In the genomic region with DNA sequence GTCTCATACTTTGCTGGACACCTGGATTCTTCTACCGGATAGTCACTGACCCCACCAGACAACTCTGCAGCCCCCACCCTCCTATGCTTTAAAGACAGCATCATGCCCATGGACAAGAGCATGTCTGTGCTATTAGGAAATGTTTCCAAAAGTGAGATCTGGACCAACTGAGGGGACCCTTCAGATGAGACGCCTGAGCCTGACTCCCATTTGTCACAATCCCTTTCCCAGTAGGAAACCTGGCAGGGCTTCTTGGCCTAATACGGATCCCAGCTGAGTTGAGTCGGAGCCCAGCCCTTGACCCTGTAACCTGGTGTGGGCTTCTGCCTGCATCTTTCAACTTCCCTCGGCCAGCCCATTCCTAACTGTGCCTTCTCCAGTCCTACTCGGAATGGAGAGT, we compare ENCODE assay signal across 21 cellular contexts.
DNase-seq lines count a peak whose midpoint lies in the region; ATAC-seq, FAIRE-seq and TF ChIP-seq lines count a peak whose summit lies in the region.
"Had no signal": no experiment of that assay in that cellular context is flagged by ENCODE, and none has a peak within 500 bp of the region (broad histone marks: within the 10 kb centered on the region; RNA-seq: fewer than 3 reads in every experiment).

No MANE protein-coding gene starts in this region.

- H3K4ac ChIP-seq in neuronal stem cell (ENCODE audit: low read length) = no peak overlapping the region

- FAIRE-seq in GM12891 (lab: Jason Lieb, UNC) = no peak
- FAIRE-seq: A549, D721Med, G401.6, GM12892, GM18507 had no signal

- H3K23ac ChIP-seq in neuronal stem cell (ENCODE audit: low read depth, low read length, poor library complexity) = no peak overlapping the region

- H3K79me1 ChIP-seq in neuronal stem cell (ENCODE audit: low read depth, low read length) = no peaks in the 10 kb centered on the region

- no peak overlapping the region for H4K91ac ChIP-seq in neuronal stem cell (ENCODE audit: low read depth, low read length, poor library complexity)

- H2AK5ac ChIP-seq in neuronal stem cell (ENCODE audit: low read depth, low read length) = no peak overlapping the region

- H2AFZ ChIP-seq in neuronal stem cell (ENCODE audit: low read length) = peak overlapping the region; percentile 13

- intact Hi-C loops in Right ventricle myocardium inferior (cut with DNase I) = no loop called here

- H3K27ac ChIP-seq in right atrium auricular region (no peak overlapping the region), neuronal stem cell (replicated peaks; ENCODE audit: low read length) (no peak overlapping the region), thoracic aorta (no peak overlapping the region)
- H3K27ac ChIP-seq: 22Rv1; A549; BLaER1 treated with 17β-estradiol and CSF1 and Interleukin-3, amounts not matched to agents 10 nM and 100 nM; C4-2B had no signal

- no peak overlapping the region for H2BK12ac ChIP-seq in neuronal stem cell (ENCODE audit: low read length)

- H3K4me3 ChIP-seq in right atrium auricular region = no peak overlapping the region
- no peak overlapping the region for H3K4me3 ChIP-seq in neuronal stem cell (ENCODE audit: low read length in 2 of 2)
- H3K4me3 ChIP-seq in thoracic aorta = no peak overlapping the region
- H3K4me3 ChIP-seq: A549; BLaER1 treated with 17β-estradiol and CSF1 and Interleukin-3, amounts not matched to agents 10 nM and 100 nM had no signal

- H3K4me2 ChIP-seq in neuronal stem cell (ENCODE audit: insufficient read depth, low read length, poor library complexity, severe bottlenecking) = no peak overlapping the region
- H3K4me2 ChIP-seq: A549 had no signal

- no peaks in the 10 kb centered on the region for H3K9me3 ChIP-seq in right atrium auricular region
- peaks cover 0 to 3% of the 10 kb centered on the region in 2 donors for H3K9me3 ChIP-seq in neuronal stem cell (replicated peaks in 1 of 2; ENCODE audit: control insufficient read depth in 2 of 2, insufficient read depth in 1 of 2, low read depth in 1 of 2, low read length in 2 of 2)
- no peaks in the 10 kb centered on the region for H3K9me3 ChIP-seq in thoracic aorta
- H3K9me3 ChIP-seq: A549, Caco-2 had no signal

- H3K27me3 ChIP-seq in right atrium auricular region (no peaks in the 10 kb centered on the region), neuronal stem cell (ENCODE audit: control insufficient read depth in 3 of 3, insufficient read depth in 3 of 3, low read depth in 1 of 3, low read length in 3 of 3) (no peaks in the 10 kb centered on the region), thoracic aorta (replicated peaks; ENCODE audit: insufficient read depth) (no peaks in the 10 kb centered on the region)
- H3K27me3 ChIP-seq: BLaER1 treated with 17β-estradiol and CSF1 and Interleukin-3, amounts not matched to agents 10 nM and 100 nM had no signal

- no peaks in the 10 kb centered on the region for H3K36me3 ChIP-seq in right atrium auricular region
- no peaks in the 10 kb centered on the region for H3K36me3 ChIP-seq in neuronal stem cell (replicated peaks in 1 of 2; ENCODE audit: control insufficient read depth in 2 of 2, insufficient read depth in 2 of 2, low read length in 2 of 2)
- H3K36me3 ChIP-seq in thoracic aorta = no peaks in the 10 kb centered on the region
- H3K36me3 ChIP-seq: BLaER1 treated with 17β-estradiol and CSF1 and Interleukin-3, amounts not matched to agents 10 nM and 100 nM had no signal

- no peak overlapping the region for H3K18ac ChIP-seq in neuronal stem cell (ENCODE audit: low read length)

- TF ChIP-seq POLR2A in GM12891 (IDR thresholded peaks at IDR 0.05; ENCODE audit: low read depth, low read length) = no peak

- no peak overlapping the region for H2BK5ac ChIP-seq in neuronal stem cell (ENCODE audit: low read length)

- DNase-seq in right atrium auricular region (ENCODE audit: low spot score) (peak; percentile 28), Right ventricle myocardium inferior (ENCODE audit: missing footprints) (no peak), neuronal stem cell (ENCODE audit: low spot score) (no peak), thoracic aorta (ENCODE audit: low spot score) (no peak), GM12891 (ENCODE audit: insufficient read length, low spot score) (no peak)
- DNase-seq: AML-193; Caco-2; Calu3; CD4-positive, alpha-beta T cell; CD8-positive, alpha-beta T cell; DMS79 treated with DMSO at 0.1 percent for 48 hours; GF-D8 had no signal

- H3K14ac ChIP-seq in neuronal stem cell (ENCODE audit: low read length) = no peak overlapping the region

- H3K9ac ChIP-seq in neuronal stem cell (ENCODE audit: low read depth, low read length, poor library complexity) = no peak overlapping the region
- H3K9ac ChIP-seq: BLaER1 treated with 17β-estradiol and CSF1 and Interleukin-3, amounts not matched to agents 10 nM and 100 nM had no signal

- no peak for ATAC-seq in Right ventricle myocardium inferior
- peak; percentile 28 for ATAC-seq in thoracic aorta (ENCODE audit: insufficient number of reproducible peaks, low FRiP score, low read depth)
- no peak for ATAC-seq in HG02759 (IDR thresholded peaks at IDR 0.05; ENCODE audit: unreplicated experiment)
- ATAC-seq: A549; CD8-positive, alpha-beta T cell had no signal

- no CpG with 5 or more reads among the region's 6 CpGs for WGBS in neuronal stem cell (ENCODE audit: extremely low coverage in 2 of 2, insufficient read length in 2 of 2, insufficient replicate concordance in 1 of 2), 2 donors

- no peaks in the 10 kb centered on the region for H3K4me1 ChIP-seq in right atrium auricular region
- H3K4me1 ChIP-seq in neuronal stem cell (ENCODE audit: control insufficient read depth in 2 of 2, insufficient read depth in 1 of 2, low read depth in 1 of 2, low read length in 2 of 2) = peaks cover 0 to 6% of the 10 kb centered on the region in 2 donors
- H3K4me1 ChIP-seq in thoracic aorta (ENCODE audit: control insufficient read depth in 1 of 2, low read depth in 2 of 2) = no peaks in the 10 kb centered on the region
- H3K4me1 ChIP-seq: A549, Caco-2 had no signal

- H4K8ac ChIP-seq in neuronal stem cell (ENCODE audit: low read depth, low read length) = no peak overlapping the region

- TF ChIP-seq CTCF in right atrium auricular region (IDR thresholded peaks at IDR 0.05) = no peak
- no peak for TF ChIP-seq CTCF in thoracic aorta (IDR thresholded peaks at IDR 0.05)

- H2BK120ac ChIP-seq in neuronal stem cell (ENCODE audit: low read depth, low read length) = no peak overlapping the region

- H2BK15ac ChIP-seq in neuronal stem cell (ENCODE audit: low read length) = no peak overlapping the region

TF ChIP-seq in GM12891, 5 proteins besides CTCF, POLR2A, EP300 and RAD21:
- TF ChIP-seq POLR2AphosphoS5 (IDR thresholded peaks at IDR 0.05; ENCODE audit: low read depth, low read length) (no peak), TAF1 (IDR thresholded peaks at IDR 0.05; ENCODE audit: low read depth, low read length) (no peak), PAX5 (IDR thresholded peaks at IDR 0.05; ENCODE audit: insufficient read depth, low read length, severe bottlenecking) (no peak)
